ENCODE assay signal across 30 cellular contexts in genomic region chr2:114545052-114545451, GRCh38.
"Had no signal": no experiment of that assay in that cellular context is flagged by ENCODE, and none has a peak within 500 bp of the region (broad histone marks: within the 10 kb centered on the region; RNA-seq: fewer than 3 reads in every experiment).

No MANE protein-coding gene starts in this region.

- H3K36me3 Mint-ChIP-seq: immature natural killer cell; mesothelial cell of epicardium; naive B cell; natural killer cell; neural progenitor cell; stimulated activated memory B cell treated with anti-CD40 and anti-IgM and Interleukin-4, amounts not matched to agents 10 μg/mL and 1 μg/mL and 100 μg/mL, for 72 hours had no signal

- DNase-seq: hypothalamus; immature natural killer cell; islet precursor cell; kidney glomerular epithelial cell; left colon; left ventricle myocardium inferior; naive B cell; natural killer cell; nephron progenitor cell; occipital lobe; right lobe of liver; stimulated activated CD4-positive, alpha-beta T cell treated with anti-CD3 and anti-CD28 coated beads, Interleukin-1b, Interleukin-23, amount 100 ng/mL, for 48 hours; stimulated activated CD4-positive, alpha-beta T cell treated with anti-CD3 and anti-CD28 coated beads, Interleukin-2, amount 100 ng/mL, for 48 hours; stimulated activated CD4-positive, alpha-beta T cell treated with anti-CD3 and anti-CD28 coated beads, Interleukin-4, amount 100 ng/mL, for 4 hours; stimulated activated CD8-positive, alpha-beta memory T cell treated with anti-CD3 and anti-CD28 coated beads, Interleukin-4, amount 100 ng/mL, for 48 hours; stimulated activated naive CD4-positive, alpha-beta T cell treated with Interleukin-2 at 50 U/mL for 16 hours; stimulated activated naive CD8-positive, alpha-beta T cell treated with anti-CD3 and anti-CD28 coated beads, Interleukin-15, amount 100 ng/mL, for 72 hours; substantia nigra; transverse colon; upper lobe of left lung had no signal

- H3K27me3 ChIP-seq: neural progenitor cell, right atrium auricular region, right lobe of liver, transverse colon, upper lobe of left lung, vagina had no signal

- H3K9me3 ChIP-seq: neutrophil, right atrium auricular region, right lobe of liver, transverse colon, upper lobe of left lung, vagina had no signal

- H3K4me1 ChIP-seq: neural progenitor cell, right atrium auricular region, vagina had no signal

- ATAC-seq: left colon; natural killer cell; right lobe of liver; stimulated activated memory B cell treated with anti-CD40 and anti-IgM and Interleukin-4, amounts not matched to agents 10 μg/mL and 1 μg/mL and 100 μg/mL, for 72 hours; stimulated activated naive CD8-positive, alpha-beta T cell treated with anti-CD3 and anti-CD28 coated beads, Interleukin-15, amount 100 ng/mL, for 72 hours had no signal

- H3K4me3 ChIP-seq: left ventricle myocardium inferior, lung, neural progenitor cell, right atrium auricular region, right lobe of liver, smooth muscle cell, transverse colon, upper lobe of left lung, vagina had no signal

- H3K36me3 ChIP-seq: left ventricle myocardium inferior, neural progenitor cell, neutrophil, right atrium auricular region, right lobe of liver, transverse colon, upper lobe of left lung, vagina had no signal

- H3K4me1 Mint-ChIP-seq: immature natural killer cell; naive B cell; natural killer cell; stimulated activated memory B cell treated with anti-CD40 and anti-IgM and Interleukin-4, amounts not matched to agents 10 μg/mL and 1 μg/mL and 100 μg/mL, for 72 hours; stimulated activated naive CD8-positive, alpha-beta T cell treated with anti-CD3 and anti-CD28 coated beads, Interleukin-15, amount 100 ng/mL, for 72 hours had no signal

- H3K9me3 Mint-ChIP-seq: mesothelial cell of epicardium; neural progenitor cell; stimulated activated memory B cell treated with anti-CD40 and anti-IgM and Interleukin-4, amounts not matched to agents 10 μg/mL and 1 μg/mL and 100 μg/mL, for 72 hours had no signal

- H3K27me3 Mint-ChIP-seq: progenitor cell of endocrine pancreas had no signal

- H3K27ac ChIP-seq: left ventricle myocardium inferior, neural progenitor cell, neutrophil, parathyroid adenoma, right atrium auricular region, right lobe of liver, upper lobe of left lung, vagina had no signal

- H3K27ac Mint-ChIP-seq: immature natural killer cell; mesothelial cell of epicardium; naive B cell; natural killer cell; nephron progenitor cell; neural progenitor cell; progenitor cell of endocrine pancreas; stimulated activated memory B cell treated with anti-CD40 and anti-IgM and Interleukin-4, amounts not matched to agents 10 μg/mL and 1 μg/mL and 100 μg/mL, for 72 hours; stimulated activated naive CD8-positive, alpha-beta T cell treated with anti-CD3 and anti-CD28 coated beads, Interleukin-15, amount 100 ng/mL, for 72 hours had no signal

- H3K4me3 Mint-ChIP-seq: immature natural killer cell; mesothelial cell of epicardium; naive B cell; natural killer cell; nephron progenitor cell; neural progenitor cell; stimulated activated memory B cell treated with anti-CD40 and anti-IgM and Interleukin-4, amounts not matched to agents 10 μg/mL and 1 μg/mL and 100 μg/mL, for 72 hours; stimulated activated naive CD8-positive, alpha-beta T cell treated with anti-CD3 and anti-CD28 coated beads, Interleukin-15, amount 100 ng/mL, for 72 hours had no signal
